Comparison of ENCODE assay signal across 1 cellular context in genomic region chr5:16803831-16804230, GRCh38.
TF ChIP-seq lines count a peak whose summit lies in the region.

No MANE protein-coding gene starts in this region.

TF ChIP-seq in A549, 52 proteins besides CTCF, POLR2A, EP300 and RAD21 (continued from another document):
- TF ChIP-seq NFE2L2 (conservative IDR thresholded peaks at IDR 0.05; ENCODE audit: low read length) = no peak
- TF ChIP-seq CBX2 (IDR thresholded peaks at IDR 0.05; ENCODE audit: borderline replicate concordance, low read depth) = no peak
- no peak for TF ChIP-seq HES2 (IDR thresholded peaks at IDR 0.05)
- no peak for TF ChIP-seq MYC (IDR thresholded peaks at IDR 0.05; ENCODE audit: borderline replicate concordance, low read length)
- no peak for TF ChIP-seq FOXS1 (CRISPR knock-in tag; IDR thresholded peaks at IDR 0.05)
- no peak for TF ChIP-seq SMC3 (IDR thresholded peaks at IDR 0.05)
- TF ChIP-seq ESRRA (IDR thresholded peaks at IDR 0.05; ENCODE audit: borderline replicate concordance, low read length) = no peak
- no peak for TF ChIP-seq PHF8 (IDR thresholded peaks at IDR 0.05; ENCODE audit: borderline replicate concordance, low read depth)
- TF ChIP-seq RFX5 (IDR thresholded peaks at IDR 0.05) = no peak
- TF ChIP-seq EHF (CRISPR knock-in tag; IDR thresholded peaks at IDR 0.05) = no peak
- no peak for TF ChIP-seq MAZ (IDR thresholded peaks at IDR 0.05; ENCODE audit: borderline replicate concordance, low read depth, low read length)
- TF ChIP-seq JUN (IDR thresholded peaks at IDR 0.05) = no peak
- no peak for TF ChIP-seq CHD4 (IDR thresholded peaks at IDR 0.05; ENCODE audit: borderline replicate concordance)
- no peak for TF ChIP-seq CEBPB (IDR thresholded peaks at IDR 0.05)
